16 cellular contexts compared by ENCODE assay signal in genomic region chr12:77973579-77973978, GRCh38.
"Had no signal": no experiment of that assay in that cellular context is flagged by ENCODE, and none has a peak within 500 bp of the region (broad histone marks: within the 10 kb centered on the region; RNA-seq: fewer than 3 reads in every experiment).

No MANE protein-coding gene starts in this region.

- ATAC-seq: pancreas had no signal

- H3K27me3 ChIP-seq: breast epithelium, neural progenitor cell, pancreas, sigmoid colon, thyroid gland had no signal

- H3K4me2 ChIP-seq: neural progenitor cell had no signal

- H3K36me3 ChIP-seq: breast epithelium, neural progenitor cell, pancreas, sigmoid colon, thyroid gland had no signal

- H2AFZ ChIP-seq: neural progenitor cell had no signal

- H3K9ac ChIP-seq: neural progenitor cell had no signal

- H3K9me3 ChIP-seq: breast epithelium, pancreas, sigmoid colon, thyroid gland had no signal

- H3K27ac ChIP-seq: breast epithelium, neural progenitor cell, pancreas, sigmoid colon, thyroid gland had no signal

- H3K4me3 ChIP-seq: breast epithelium, neural progenitor cell, pancreas, sigmoid colon, thyroid gland had no signal

- H3K4me1 ChIP-seq: breast epithelium, neural progenitor cell, pancreas, sigmoid colon, thyroid gland had no signal

- DNase-seq: activated CD4-positive, alpha-beta T cell treated with anti-CD3 and anti-CD28 coated beads, Interleukin-2, amount 10 ng/mL, durations not matched to agents 7 days and 5 days; activated CD8-positive, alpha-beta memory T cell treated with anti-CD3 and anti-CD28 coated beads for 24 hours; activated naive CD4-positive, alpha-beta T cell treated with Interleukin-2 at 50 U/mL for 16 hours; aorta; cerebellar nuclear complex; dermis blood vessel endothelial cell; foreskin melanocyte; kidney glomerular epithelial cell; pancreas; sigmoid colon; stimulated activated CD4-positive, alpha-beta T cell treated with anti-CD3 and anti-CD28 coated beads, Interleukin-12 subunit alpha, Interleukin-12 subunit beta, amount 100 ng/mL, for 4 hours; stimulated activated CD4-positive, alpha-beta T cell treated with anti-CD3 and anti-CD28 coated beads, Interleukin-2, amount 100 ng/mL, for 24 hours; thyroid gland had no signal

- FAIRE-seq: urothelium cell line had no signal
